Comparison of ENCODE assay signal across 1 cellular context in the genomic region with DNA sequence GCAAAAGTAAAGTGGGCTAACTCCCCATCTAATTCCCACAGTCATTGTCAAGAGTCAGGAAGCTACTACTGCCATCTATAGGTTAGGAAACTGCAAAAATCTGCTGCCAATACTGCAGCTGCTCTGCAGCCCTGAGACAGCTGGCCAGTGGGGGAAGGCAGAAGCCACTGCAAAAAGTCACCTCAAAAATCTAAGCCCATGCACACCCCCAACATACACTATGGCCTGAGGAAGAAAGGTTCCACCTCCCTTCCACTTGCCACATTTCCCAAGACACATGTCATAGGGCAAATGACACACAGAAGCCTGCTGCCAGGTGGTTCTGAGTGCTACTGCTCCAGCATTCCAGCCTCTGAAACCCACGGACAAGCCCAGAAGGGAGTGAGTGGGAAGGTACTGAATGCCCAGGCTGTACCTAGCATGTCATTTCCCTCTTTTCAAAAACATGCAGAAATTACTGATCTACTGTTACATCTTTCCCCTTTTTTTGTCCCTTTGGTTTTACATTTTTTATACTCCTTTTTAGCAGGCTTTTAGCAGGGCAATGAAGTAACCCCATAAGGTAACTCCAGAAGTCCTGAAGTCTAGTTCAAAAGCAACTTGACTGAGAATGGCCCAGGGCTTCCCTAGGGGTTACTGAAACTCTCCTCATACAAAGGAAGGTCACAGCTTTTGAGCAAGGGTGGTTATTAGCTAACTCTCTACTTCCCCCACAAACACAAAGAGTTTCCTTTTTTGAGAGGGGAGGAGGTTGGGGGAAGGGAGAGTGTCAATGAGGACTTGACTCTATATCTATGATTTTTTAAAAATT.
TF ChIP-seq lines count a peak whose summit lies in the region.

No MANE protein-coding gene starts in this region.

TF ChIP-seq in liver, 16 proteins besides CTCF, POLR2A, EP300 and RAD21 (continued from another document):
- TF ChIP-seq, protein P1, sequence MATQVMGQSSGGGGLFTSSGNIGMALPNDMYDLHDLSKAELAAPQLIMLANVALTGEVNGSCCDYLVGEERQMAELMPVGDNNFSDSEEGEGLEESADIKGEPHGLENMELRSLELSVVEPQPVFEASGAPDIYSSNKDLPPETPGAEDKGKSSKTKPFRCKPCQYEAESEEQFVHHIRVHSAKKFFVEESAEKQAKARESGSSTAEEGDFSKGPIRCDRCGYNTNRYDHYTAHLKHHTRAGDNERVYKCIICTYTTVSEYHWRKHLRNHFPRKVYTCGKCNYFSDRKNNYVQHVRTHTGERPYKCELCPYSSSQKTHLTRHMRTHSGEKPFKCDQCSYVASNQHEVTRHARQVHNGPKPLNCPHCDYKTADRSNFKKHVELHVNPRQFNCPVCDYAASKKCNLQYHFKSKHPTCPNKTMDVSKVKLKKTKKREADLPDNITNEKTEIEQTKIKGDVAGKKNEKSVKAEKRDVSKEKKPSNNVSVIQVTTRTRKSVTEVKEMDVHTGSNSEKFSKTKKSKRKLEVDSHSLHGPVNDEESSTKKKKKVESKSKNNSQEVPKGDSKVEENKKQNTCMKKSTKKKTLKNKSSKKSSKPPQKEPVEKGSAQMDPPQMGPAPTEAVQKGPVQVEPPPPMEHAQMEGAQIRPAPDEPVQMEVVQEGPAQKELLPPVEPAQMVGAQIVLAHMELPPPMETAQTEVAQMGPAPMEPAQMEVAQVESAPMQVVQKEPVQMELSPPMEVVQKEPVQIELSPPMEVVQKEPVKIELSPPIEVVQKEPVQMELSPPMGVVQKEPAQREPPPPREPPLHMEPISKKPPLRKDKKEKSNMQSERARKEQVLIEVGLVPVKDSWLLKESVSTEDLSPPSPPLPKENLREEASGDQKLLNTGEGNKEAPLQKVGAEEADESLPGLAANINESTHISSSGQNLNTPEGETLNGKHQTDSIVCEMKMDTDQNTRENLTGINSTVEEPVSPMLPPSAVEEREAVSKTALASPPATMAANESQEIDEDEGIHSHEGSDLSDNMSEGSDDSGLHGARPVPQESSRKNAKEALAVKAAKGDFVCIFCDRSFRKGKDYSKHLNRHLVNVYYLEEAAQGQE (IDR thresholded peaks at IDR 0.05), result no peak
